10 cellular contexts compared by ENCODE assay signal in the genomic region with DNA sequence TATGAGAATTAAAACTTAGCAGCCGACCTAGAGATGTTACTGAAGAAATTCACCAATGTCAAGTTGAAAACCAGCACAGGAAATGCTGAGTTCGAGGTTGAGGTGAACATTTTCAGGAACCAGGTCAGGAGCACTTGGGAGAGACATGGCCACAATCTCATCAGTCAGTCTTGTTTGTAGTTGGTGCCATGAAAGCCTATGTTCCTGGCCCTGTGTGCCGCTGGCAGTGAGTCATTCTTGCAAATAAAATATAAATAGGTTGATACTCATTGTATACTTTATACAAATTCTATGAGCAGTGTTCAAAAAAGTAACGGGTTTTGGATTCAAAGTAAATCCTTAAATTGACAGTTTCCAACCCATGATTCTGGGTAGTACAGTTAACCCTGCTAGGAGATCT. TPM values are rescaled to one million over a fixed set of nuclear protein-coding genes. Genes with fewer than 3 reads are reported as not detected.
DNase-seq lines count a peak whose midpoint lies in the region; TF ChIP-seq lines count a peak whose summit lies in the region.
"Had no signal": no experiment of that assay in that cellular context is flagged by ENCODE, and none has a peak within 500 bp of the region (broad histone marks: within the 10 kb centered on the region; RNA-seq: fewer than 3 reads in every experiment).

No MANE protein-coding gene starts in this region.

- in situ Hi-C loops in astrocyte of the spinal cord (cut with HindIII; ENCODE audit: low sequenced_read_pairs), result no loop called here

- H3K27me3 ChIP-seq in HUES6 (ENCODE audit: control insufficient read depth, insufficient read depth, low read length) (no peaks in the 10 kb centered on the region), muscle layer of duodenum (ENCODE audit: low read depth, low read length) (no peaks in the 10 kb centered on the region), vagina (no peaks in the 10 kb centered on the region)

- peak; percentile 20 for DNase-seq in astrocyte of the spinal cord (ENCODE audit: low read depth, low spot score)
- no peak for DNase-seq in GF-D8 (lab: John Stamatoyannopoulos, UW)
- no peak for DNase-seq in NCI-H524 treated with DMSO at 0.1 percent for 48 hours (lab: John Stamatoyannopoulos, UW)
- no peak for DNase-seq in inferior parietal cortex (ENCODE audit: extremely low spot score)
- no peak for DNase-seq in vagina (ENCODE audit: extremely low spot score in 2 of 2)
- DNase-seq: activated gamma-delta T cell treated with Interleukin-2 at 50 U/mL for 16 hours had no signal

- no peak for TF ChIP-seq POLR2A in vagina (IDR thresholded peaks at IDR 0.05)

- TF ChIP-seq CTCF in C4-2B (conservative IDR thresholded peaks at IDR 0.05), result no peak
- TF ChIP-seq CTCF in astrocyte of the spinal cord (IDR thresholded peaks at IDR 0.05; ENCODE audit: low read depth, low read length), result no peak
- no peak for TF ChIP-seq CTCF in vagina (IDR thresholded peaks at IDR 0.05)

- H3K27ac ChIP-seq in C4-2B (peak overlapping the region; percentile 58; the same call in 1 of the 2 replicates), HUES6 (ENCODE audit: low read depth, low read length) (no peak overlapping the region), muscle layer of duodenum (ENCODE audit: low read length) (peak overlapping the region; percentile 74), vagina (no peak overlapping the region)

- H3K36me3 ChIP-seq in HUES6 (ENCODE audit: control insufficient read depth, insufficient read depth, low read length) (no peaks in the 10 kb centered on the region), muscle layer of duodenum (ENCODE audit: control insufficient read depth in 1 of 2, insufficient read depth in 2 of 2, low read length in 2 of 2) (no peaks in the 10 kb centered on the region), vagina (no peaks in the 10 kb centered on the region)

- H3K9me3 ChIP-seq in HUES6 (ENCODE audit: control insufficient read depth, insufficient read depth, low read depth, low read length) (no peaks in the 10 kb centered on the region), muscle layer of duodenum (ENCODE audit: control insufficient read depth in 1 of 2, low read length in 2 of 2) (no peaks in the 10 kb centered on the region), vagina (no peaks in the 10 kb centered on the region)

- H3K4me3 ChIP-seq in HUES6 (ENCODE audit: low read depth, low read length) (peak overlapping the region; percentile 86), astrocyte of the spinal cord (ENCODE audit: low read depth, low read length) (peak overlapping the region; percentile 72), muscle layer of duodenum (ENCODE audit: low read depth in 1 of 2, low read length in 2 of 2) (peak overlapping the region; percentile 83 to 88), vagina (no peak overlapping the region)

- intact Hi-C loops in vagina (cut with DNase I), result no loop called here

- H3K9ac ChIP-seq in HUES6 (ENCODE audit: low read length), result no peak overlapping the region

- H3K4me1 ChIP-seq in HUES6 (ENCODE audit: control insufficient read depth, insufficient read depth, low read length), result peaks cover 42% of the 10 kb centered on the region
- peaks cover 9 to 24% of the 10 kb centered on the region in 2 donors for H3K4me1 ChIP-seq in muscle layer of duodenum (ENCODE audit: control insufficient read depth in 1 of 2, insufficient read depth in 2 of 2, low read length in 2 of 2)
- peaks cover 26% of the 10 kb centered on the region for H3K4me1 ChIP-seq in vagina

RNA-seq across cellular contexts. Expression of gene FSIP1, which starts 1.5 kb away (rescaled TPM):
- total RNA-seq in vagina, result 0.98 TPM
- total RNA-seq: left lobe of liver had no signal

Comparison
In these comparisons a context has a peak if more than half of its experiments do, and no peak if none do; other contexts are left out.
1. H3K27ac ChIP-seq: peak in C4-2B (single experiment) and muscle layer of duodenum (single experiment); none in HUES6 (single experiment) and vagina (single experiment).
2. H3K4me3 ChIP-seq: peak in HUES6 (single experiment), astrocyte of the spinal cord (single experiment) and muscle layer of duodenum (2 of 2); none in vagina (0 of 2).